In genomic region chr14:35374273-35374681, GRCh38 we compare ENCODE assay signal across 8 cellular contexts. TPM values are rescaled to one million over a fixed set of nuclear protein-coding genes. Genes with fewer than 3 reads are reported as not detected.
DNase-seq lines count a peak whose midpoint lies in the region; ATAC-seq and TF ChIP-seq lines count a peak whose summit lies in the region.

No MANE protein-coding gene starts in this region.

- peak overlapping the region; percentile 72 for H3K27ac ChIP-seq in PC-9

- H2AFZ ChIP-seq in PC-9 = no peak overlapping the region

- H3K36me3 ChIP-seq in PC-9 (ENCODE audit: low read depth) = no peaks in the 10 kb centered on the region

- no peaks in the 10 kb centered on the region for H3K27me3 ChIP-seq in PC-9 (ENCODE audit: insufficient read depth, low read depth)

- BruUV-seq in PC-9 (replicated peaks; lab: Mats Ljungman, UMichigan) = no TSS peak

- POLR2A ChIA-PET in PC-9 (lab: Charles Lee; ENCODE audit: unreplicated experiment) (interaction anchor here (0.5 to 1.3 kb wide), 2 partner anchors 13 to 18 kb away, joined by 7 to 24 read pairs; no protein-coding TSS in a partner anchor), GM10248 (lab: Yijun Ruan, JAX) (interaction anchor here (2.0 kb wide), 1 partner anchor 9 kb away, joined by 7 read pairs; no protein-coding TSS in a partner anchor)

- CTCF ChIA-PET in PC-9 (lab: Charles Lee) = no interaction called here
- CTCF ChIA-PET in GM10248 (lab: Yijun Ruan, JAX) = interaction anchor here (0.8 to 2.9 kb wide), 5 partner anchors 10 to 234 kb away, joined by 3 to 11 read pairs (median 3); no protein-coding TSS in a partner anchor

- H3K4me3 ChIP-seq in PC-9 (no peak overlapping the region), fibroblast of pulmonary artery (replicated peaks; ENCODE audit: low read depth, low read length) (no peak overlapping the region), retinal pigment epithelial cell (ENCODE audit: low read length) (no peak overlapping the region)

- TF ChIP-seq CTCF in PC-9 (conservative IDR thresholded peaks at IDR 0.05) = no peak
- no peak for TF ChIP-seq CTCF in fibroblast of pulmonary artery (IDR thresholded peaks at IDR 0.05; ENCODE audit: low read length, missing control alignments)
- TF ChIP-seq CTCF in retinal pigment epithelial cell (conservative IDR thresholded peaks at IDR 0.05; ENCODE audit: low read depth, low read length) = no peak
- TF ChIP-seq CTCF in GM10248 (IDR thresholded peaks at IDR 0.05; ENCODE audit: control extremely low read depth, extremely low read depth, low read depth, missing control alignments) = no peak

- H3F3A ChIP-seq in PC-9 (ENCODE audit: insufficient read depth, low read depth) = peaks cover 27% of the 10 kb centered on the region

- H3K9me3 ChIP-seq in PC-9 (ENCODE audit: insufficient read depth, low read depth) = no peaks in the 10 kb centered on the region

- no peaks in the 10 kb centered on the region for H3K9me2 ChIP-seq in PC-9 (ENCODE audit: insufficient read depth)

- no peak for ATAC-seq in HG02981 (IDR thresholded peaks at IDR 0.05; ENCODE audit: unreplicated experiment)
- ATAC-seq in stimulated activated naive CD8-positive, alpha-beta T cell treated with anti-CD3 and anti-CD28 coated beads, Interleukin-15, Interleukin-2, amounts not matched to agents 100 U/mL and 50 U/mL, for 24 hours = no peak

- H3K79me2 ChIP-seq in PC-9 (ENCODE audit: low read depth) = no peaks in the 10 kb centered on the region

- H4K20me1 ChIP-seq in PC-9 (ENCODE audit: insufficient read depth) = no peaks in the 10 kb centered on the region

- DNase-seq in ELR (ENCODE audit: low read depth) = peak; percentile 96
- peak; percentile 49 to 92 for DNase-seq in PC-9
- peak; percentile 99 for DNase-seq in fibroblast of pulmonary artery (ENCODE audit: low read depth)
- DNase-seq in retinal pigment epithelial cell (ENCODE audit: low read depth) = peak; percentile 69
- DNase-seq in stimulated activated naive CD8-positive, alpha-beta T cell treated with anti-CD3 and anti-CD28 coated beads, Interleukin-15, Interleukin-2, amounts not matched to agents 100 U/mL and 50 U/mL, for 24 hours = no peak
- no peak for DNase-seq in SK-N-DZ (ENCODE audit: low spot score)
- no peak for DNase-seq in GM10248 (ENCODE audit: extremely low spot score)

- intact Hi-C loops in PC-9 (cut with micrococcal nuclease; ENCODE audit: unreplicated experiment) = loop anchor here (1.0 to 5.0 kb wide), 2 partner anchors 30 to 37 kb away; partner anchors contain the start of gene NFKBIA

- peak overlapping the region; percentile 51 for H3K4me2 ChIP-seq in PC-9

- H3K4me1 ChIP-seq in PC-9 (replicated peaks; ENCODE audit: insufficient read depth) = peaks cover 21% of the 10 kb centered on the region

RNA-seq across cellular contexts. Expression of gene NFKBIA, which starts 30.3 kb away (rescaled TPM):
- total RNA-seq in PC-9 (2021) = 30.2 and 34.8 TPM in 2 replicates
- polyA plus RNA-seq in SK-N-DZ (2014; cell fraction: cytosol; rRNA removed) = 39.1 and 52.8 TPM in 2 replicates
- 109 and 143 TPM in 2 replicates for polyA plus RNA-seq in SK-N-DZ (2014; cell fraction: nucleus; rRNA removed)

Comparison
In these comparisons a context has a peak if more than half of its experiments do, and no peak if none do; other contexts are left out.
1. DNase-seq: peak in ELR (single experiment), PC-9 (2 of 2), fibroblast of pulmonary artery (single experiment) and retinal pigment epithelial cell (single experiment); none in stimulated activated naive CD8-positive, alpha-beta T cell treated with anti-CD3 and anti-CD28 coated beads, Interleukin-15, Interleukin-2, amounts not matched to agents 100 U/mL and 50 U/mL, for 24 hours (single experiment), SK-N-DZ (single experiment) and GM10248 (single experiment).